In the genomic region with DNA sequence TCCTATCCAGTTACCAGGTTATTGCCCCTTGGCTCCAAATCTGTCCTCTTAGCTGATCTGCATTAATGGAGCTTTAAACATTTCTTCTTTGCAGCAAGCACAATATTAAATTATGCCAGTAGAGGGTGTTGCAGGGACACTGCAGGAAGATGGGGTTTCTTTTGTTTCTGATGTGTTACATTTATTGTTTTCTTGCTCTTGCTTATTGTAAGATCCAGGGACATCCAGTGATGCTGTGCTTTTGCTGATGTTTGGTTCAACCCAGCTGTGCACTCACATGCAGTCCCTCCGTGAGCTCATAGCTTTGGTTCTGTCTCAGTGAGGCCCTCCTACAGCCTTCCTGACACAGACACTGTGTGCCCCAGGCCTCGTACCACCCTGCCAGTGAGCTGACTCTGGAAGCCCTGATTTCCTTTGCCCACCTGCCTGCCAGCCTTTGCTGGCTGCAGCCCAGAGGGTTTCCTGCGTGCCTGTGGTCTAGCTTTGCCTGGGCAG, we compare ENCODE assay signal across 8 cellular contexts.
DNase-seq lines count a peak whose midpoint lies in the region; ATAC-seq, FAIRE-seq and TF ChIP-seq lines count a peak whose summit lies in the region.

No MANE protein-coding gene starts in this region.

- H3K4me3 ChIP-seq in K562 = no peak overlapping the region
- H3K4me3 ChIP-seq in sigmoid colon = no peak overlapping the region

- H3K36me3 Mint-ChIP-seq in activated T-helper 2 cell treated with anti-CD3 and anti-CD28 coated beads, Interferon-gamma antibody, Interleukin-2, Interleukin-4, amounts not matched to agents 10 μg/mL and 5 μg/mL and 100 μg/mL, durations not matched to agents 14 hours and 24 hours and 36 hours (ENCODE audit: low read depth) = no peaks in the 10 kb centered on the region

- CTCF ChIA-PET in K562 (lab: Yijun Ruan, JAX; ENCODE audit: low intra/inter-chr PET ratio) = interaction anchor here (1.0 to 4.2 kb wide), 3 partner anchors 461 to 482 kb away, joined by 3 to 35 read pairs (median 21); no protein-coding TSS in a partner anchor

- no peaks in the 10 kb centered on the region for H3K9me1 ChIP-seq in K562 (ENCODE audit: control insufficient read depth, insufficient read depth, low read length)

- TF ChIP-seq CTCF in K562 (IDR thresholded peaks at IDR 0.05 in 2 of 3, conservative IDR thresholded peaks at IDR 0.05 in 1 of 3; ENCODE audit: insufficient read depth in 2 of 3, low read depth in 1 of 3, low read length in 3 of 3) (peak; percentile 73 to 94 (median 77)), sigmoid colon (IDR thresholded peaks at IDR 0.05) (peak in 3 of 4 experiments; percentile 38 to 54 (median 48)), omental fat pad (IDR thresholded peaks at IDR 0.05) (no peak)

- H3K36me3 ChIP-seq in K562 (ENCODE audit: control insufficient read depth, insufficient read depth, low read length) (peaks cover 1% of the 10 kb centered on the region; the same call in 1 of the 3 replicates), sigmoid colon (no peaks in the 10 kb centered on the region)

- no TSS peak for BruUV-seq in K562 (replicated peaks; lab: Mats Ljungman, UMichigan)

- H3K4me2 ChIP-seq in K562 (ENCODE audit: insufficient read depth, low read length) = no peak overlapping the region

- H3K27ac Mint-ChIP-seq in activated T-helper 2 cell treated with anti-CD3 and anti-CD28 coated beads, Interferon-gamma antibody, Interleukin-2, Interleukin-4, amounts not matched to agents 10 μg/mL and 5 μg/mL and 100 μg/mL, durations not matched to agents 14 hours and 24 hours and 36 hours = no peak overlapping the region

- no peaks in the 10 kb centered on the region for H3K9me3 ChIP-seq in K562 (replicated peaks; ENCODE audit: control insufficient read depth, insufficient read depth, low read depth, low read length)
- no peaks in the 10 kb centered on the region for H3K9me3 ChIP-seq in sigmoid colon

- peak overlapping the region in 1 of 2 experiments; percentile 53; a peak in 2 of 4 replicates for H3K9ac ChIP-seq in K562 (ENCODE audit: insufficient read depth in 1 of 2, low read depth in 2 of 2, low read length in 2 of 2)

- no peak overlapping the region for H3K27ac ChIP-seq in K562 (ENCODE audit: extremely low read depth, low read depth, low read length)
- H3K27ac ChIP-seq in sigmoid colon = no peak overlapping the region

- TF ChIP-seq POLR2A in K562 (conservative IDR thresholded peaks at IDR 0.05) (no peak), sigmoid colon (IDR thresholded peaks at IDR 0.05) (no peak)

- H3K79me2 ChIP-seq in K562 (ENCODE audit: control insufficient read depth, insufficient read depth, low read length) = no peaks in the 10 kb centered on the region

- TF ChIP-seq EP300 in K562 (IDR thresholded peaks at IDR 0.05; ENCODE audit: low read length) (no peak), sigmoid colon (IDR thresholded peaks at IDR 0.05) (no peak)

- H3K4me1 ChIP-seq in K562 (replicated peaks in 1 of 2; ENCODE audit: control insufficient read depth in 2 of 2, insufficient read depth in 2 of 2, low read length in 2 of 2) = peaks cover 0 to 7% of the 10 kb centered on the region in 2 experiments; a peak in 2 of 5 replicates
- H3K4me1 ChIP-seq in sigmoid colon = no peaks in the 10 kb centered on the region

- DNase-seq in DMS53 (lab: John Stamatoyannopoulos, UW) (peak; percentile 76), NCI-H526 treated with DMSO at 0.1 percent for 48 hours (lab: John Stamatoyannopoulos, UW) (peak; percentile 89), K562 (ENCODE audit: extremely low read depth in 1 of 4, low spot score in 3 of 4) (peak; percentile 37 to 50 (median 46)), hippocampal formation (lab: John Stamatoyannopoulos, UW) (peak; percentile 56 to 88), sigmoid colon (no peak), omental fat pad (ENCODE audit: low spot score) (no peak)
- no peak for DNase-seq in activated T-helper 2 cell treated with anti-CD3 and anti-CD28 coated beads, Interferon-gamma antibody, Interleukin-2, Interleukin-4, amounts not matched to agents 10 μg/mL and 5 μg/mL and 100 μg/mL, durations not matched to agents 14 hours and 24 hours and 36 hours (ENCODE audit: low spot score)

- H2AFZ ChIP-seq in K562 (ENCODE audit: low read depth, low read length) = no peak overlapping the region

- 53% methylated on average over 3 of the region's 3 CpGs for WGBS in K562 (ENCODE audit: insufficient coverage, low coverage, missing lambda C conversion rate)
- WGBS in sigmoid colon, 2 donors = 62 to 64% methylated on average over 3 of the region's 3 CpGs

- ATAC-seq in HG02678 (IDR thresholded peaks at IDR 0.05; ENCODE audit: unreplicated experiment) (peak; percentile 56), K562 (peak; percentile 84), omental fat pad (ENCODE audit: low FRiP score) (no peak)

- no peaks in the 10 kb centered on the region for H3K27me3 Mint-ChIP-seq in activated T-helper 2 cell treated with anti-CD3 and anti-CD28 coated beads, Interferon-gamma antibody, Interleukin-2, Interleukin-4, amounts not matched to agents 10 μg/mL and 5 μg/mL and 100 μg/mL, durations not matched to agents 14 hours and 24 hours and 36 hours (ENCODE audit: low read depth)

- no peaks in the 10 kb centered on the region for H4K20me1 ChIP-seq in K562 (replicated peaks; ENCODE audit: control insufficient read depth, insufficient read depth, low read length)

- no peaks in the 10 kb centered on the region for H3K4me1 Mint-ChIP-seq in activated T-helper 2 cell treated with anti-CD3 and anti-CD28 coated beads, Interferon-gamma antibody, Interleukin-2, Interleukin-4, amounts not matched to agents 10 μg/mL and 5 μg/mL and 100 μg/mL, durations not matched to agents 14 hours and 24 hours and 36 hours (ENCODE audit: low read depth)

- peak; percentile 78 to 89 for TF ChIP-seq RAD21 in K562 (CRISPR knock-in tag; conservative IDR thresholded peaks at IDR 0.05 in 1 of 2, IDR thresholded peaks at IDR 0.05 in 1 of 2)

- H3K27me3 ChIP-seq in K562 (ENCODE audit: control insufficient read depth in 2 of 2, insufficient read depth in 2 of 2, low read length in 2 of 2) (no peaks in the 10 kb centered on the region), sigmoid colon (no peaks in the 10 kb centered on the region)

- H3K9me3 Mint-ChIP-seq in activated T-helper 2 cell treated with anti-CD3 and anti-CD28 coated beads, Interferon-gamma antibody, Interleukin-2, Interleukin-4, amounts not matched to agents 10 μg/mL and 5 μg/mL and 100 μg/mL, durations not matched to agents 14 hours and 24 hours and 36 hours = no peaks in the 10 kb centered on the region

- intact Hi-C loops in K562 (cut with micrococcal nuclease) (loop anchor here (1.0 to 5.0 kb wide), 4 partner anchors 205 to 735 kb away; a partner anchor contains a TSS), sigmoid colon (cut with DNase I) (no loop called here)
- intact Hi-C loops in activated T-helper 2 cell treated with anti-CD3 and anti-CD28 coated beads, Interferon-gamma antibody, Interleukin-2, Interleukin-4, amounts not matched to agents 10 μg/mL and 5 μg/mL and 100 μg/mL, durations not matched to agents 14 hours and 24 hours and 36 hours (cut with micrococcal nuclease) = no loop called here

- in situ Hi-C loops in K562 (cut with MboI) = loop anchor here (5.0 to 25.0 kb wide), 2 partner anchors 475 to 725 kb away; a partner anchor contains a TSS

- H3K4me3 Mint-ChIP-seq in activated T-helper 2 cell treated with anti-CD3 and anti-CD28 coated beads, Interferon-gamma antibody, Interleukin-2, Interleukin-4, amounts not matched to agents 10 μg/mL and 5 μg/mL and 100 μg/mL, durations not matched to agents 14 hours and 24 hours and 36 hours (ENCODE audit: low read depth) = no peak overlapping the region

- peak; percentile 73 for FAIRE-seq in K562 (lab: Jason Lieb, UNC)

- POLR2A ChIA-PET in K562 (lab: Yijun Ruan, JAX) = interaction anchor here (0.7 to 1.2 kb wide), 9 partner anchors 8 to 737 kb away, joined by 3 to 7 read pairs (median 3); a partner anchor contains a TSS

TF ChIP-seq in K562, 482 proteins besides CTCF, POLR2A, EP300 and RAD21 (continues in another document):
- TF ChIP-seq HIVEP1 (CRISPR knock-in tag; IDR thresholded peaks at IDR 0.05) = no peak
- TF ChIP-seq, protein P1, sequence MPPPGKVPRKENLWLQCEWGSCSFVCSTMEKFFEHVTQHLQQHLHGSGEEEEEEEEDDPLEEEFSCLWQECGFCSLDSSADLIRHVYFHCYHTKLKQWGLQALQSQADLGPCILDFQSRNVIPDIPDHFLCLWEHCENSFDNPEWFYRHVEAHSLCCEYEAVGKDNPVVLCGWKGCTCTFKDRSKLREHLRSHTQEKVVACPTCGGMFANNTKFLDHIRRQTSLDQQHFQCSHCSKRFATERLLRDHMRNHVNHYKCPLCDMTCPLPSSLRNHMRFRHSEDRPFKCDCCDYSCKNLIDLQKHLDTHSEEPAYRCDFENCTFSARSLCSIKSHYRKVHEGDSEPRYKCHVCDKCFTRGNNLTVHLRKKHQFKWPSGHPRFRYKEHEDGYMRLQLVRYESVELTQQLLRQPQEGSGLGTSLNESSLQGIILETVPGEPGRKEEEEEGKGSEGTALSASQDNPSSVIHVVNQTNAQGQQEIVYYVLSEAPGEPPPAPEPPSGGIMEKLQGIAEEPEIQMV (tag; conservative IDR thresholded peaks at IDR 0.05; ENCODE audit: low read depth) = no peak
- TF ChIP-seq HDAC3 (IDR thresholded peaks at IDR 0.05; ENCODE audit: borderline replicate concordance, partially characterized antibody) = no peak
- peak; percentile 66; the same call in 1 of the 2 replicates for TF ChIP-seq SMC3 (conservative IDR thresholded peaks at IDR 0.05; ENCODE audit: insufficient read depth, low read depth, low read length)
- no peak for TF ChIP-seq STAG1 (CRISPR knock-in tag; IDR thresholded peaks at IDR 0.05; ENCODE audit: borderline replicate concordance)
- TF ChIP-seq ZNF766 (CRISPR knock-in tag; conservative IDR thresholded peaks at IDR 0.05) = peak; percentile 80
- no peak for TF ChIP-seq ZNF561 (CRISPR knock-in tag; conservative IDR thresholded peaks at IDR 0.05)
- TF ChIP-seq ILK (tag; IDR thresholded peaks at IDR 0.05; ENCODE audit: borderline replicate concordance, low read depth) = no peak
- TF ChIP-seq FIP1L1 (IDR thresholded peaks at IDR 0.05; ENCODE audit: low read depth, low read length, poor library complexity, severe bottlenecking) = no peak
- TF ChIP-seq ZSCAN32 (CRISPR knock-in tag; IDR thresholded peaks at IDR 0.05) = no peak
- TF ChIP-seq TEAD2 (tag; IDR thresholded peaks at IDR 0.05) = no peak
- 0 out of 2 replicates have a peak, but pooled peaks have one; percentile 33 for TF ChIP-seq CC2D1A (IDR thresholded peaks at IDR 0.05)
- TF ChIP-seq ZNF23 (CRISPR knock-in tag; IDR thresholded peaks at IDR 0.05) = no peak
- no peak for TF ChIP-seq SAFB (IDR thresholded peaks at IDR 0.05; ENCODE audit: borderline replicate concordance, low read depth, low read length)
- no peak for TF ChIP-seq CBFA2T2 (conservative IDR thresholded peaks at IDR 0.05)

Comparison
In these comparisons a context has a peak if more than half of its experiments do, and no peak if none do; other contexts are left out.
1. DNase-seq: peak in DMS53 (single experiment), NCI-H526 treated with DMSO at 0.1 percent for 48 hours (single experiment), K562 (4 of 4) and hippocampal formation (2 of 2); none in sigmoid colon (single experiment), activated T-helper 2 cell treated with anti-CD3 and anti-CD28 coated beads, Interferon-gamma antibody, Interleukin-2, Interleukin-4, amounts not matched to agents 10 μg/mL and 5 μg/mL and 100 μg/mL, durations not matched to agents 14 hours and 24 hours and 36 hours (single experiment) and omental fat pad (single experiment).
2. CTCF ChIP-seq: peak in K562 (3 of 3) and sigmoid colon (3 of 4); none in omental fat pad (0 of 3).